Comparison of ENCODE assay signal across 20 cellular contexts in the genomic region with DNA sequence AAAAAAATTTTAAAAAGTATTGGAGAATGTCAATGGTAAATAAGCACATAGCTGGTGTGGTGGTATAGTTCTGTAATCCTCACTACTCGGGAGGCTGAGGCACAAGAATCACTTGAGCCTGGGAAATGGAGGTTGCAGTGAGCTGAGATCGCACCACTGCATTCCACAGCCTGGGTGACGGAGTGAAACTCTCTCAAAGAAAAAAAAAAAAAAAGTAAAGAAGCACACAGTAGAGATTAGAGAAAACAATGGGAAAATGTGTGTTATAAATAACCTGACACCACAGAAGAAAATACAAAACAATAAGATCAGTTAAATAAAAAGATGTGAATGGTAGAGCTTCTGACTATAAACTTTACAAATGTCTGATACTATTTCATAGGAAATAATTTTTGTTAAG.
DNase-seq lines count a peak whose midpoint lies in the region; ATAC-seq, FAIRE-seq and TF ChIP-seq lines count a peak whose summit lies in the region.
"Had no signal": no experiment of that assay in that cellular context is flagged by ENCODE, and none has a peak within 500 bp of the region (broad histone marks: within the 10 kb centered on the region; RNA-seq: fewer than 3 reads in every experiment).

No MANE protein-coding gene starts in this region.

- no peak overlapping the region for H2BK5ac ChIP-seq in H1 (ENCODE audit: low read depth, low read length)

- no peaks in the 10 kb centered on the region for H3K27me3 Mint-ChIP-seq in mesothelial cell of epicardium (ENCODE audit: low read depth)

- POLR2A ChIA-PET in H1 (lab: Charles Lee; ENCODE audit: partially characterized antibody), result no interaction called here

- no peak overlapping the region for H4K5ac ChIP-seq in H1 (ENCODE audit: insufficient read length, low read depth, low read length)

- no peak overlapping the region for H2BK20ac ChIP-seq in H1 (ENCODE audit: low read length)

- H3K27ac ChIP-seq in H1 (ENCODE audit: low read depth, low read length), result no peak overlapping the region

- peaks cover 21% of the 10 kb centered on the region for H3K36me3 Mint-ChIP-seq in mesothelial cell of epicardium

- no peak overlapping the region for H3K4me2 ChIP-seq in H1 (ENCODE audit: insufficient read depth in 1 of 2, low read depth in 2 of 2, low read length in 2 of 2)
- H3K4me2 ChIP-seq: SK-N-SH had no signal

- TF ChIP-seq EP300 in Ishikawa (IDR thresholded peaks at IDR 0.05; ENCODE audit: borderline replicate concordance), result no peak
- no peak for TF ChIP-seq EP300 in H1 (IDR thresholded peaks at IDR 0.05; ENCODE audit: borderline replicate concordance in 1 of 2, low read depth in 2 of 2, low read length in 2 of 2)

- H3K4me1 Mint-ChIP-seq in mesothelial cell of epicardium, result peaks cover 21% of the 10 kb centered on the region
- H3K4me1 Mint-ChIP-seq: CD14-positive monocyte had no signal

- H3K9me3 Mint-ChIP-seq in mesothelial cell of epicardium, result no peaks in the 10 kb centered on the region
- H3K9me3 Mint-ChIP-seq: CD14-positive monocyte had no signal

- H3K4me3 ChIP-seq in H1 (ENCODE audit: extremely low read depth in 1 of 4, insufficient read depth in 2 of 4, low read depth in 3 of 4, low read length in 4 of 4), result no peak overlapping the region

- no peak overlapping the region for H3K9ac ChIP-seq in H1 (replicated peaks in 1 of 4; ENCODE audit: extremely low read depth in 1 of 4, low read depth in 3 of 4, low read length in 3 of 4)
- H3K9ac ChIP-seq: SK-N-SH had no signal

- TF ChIP-seq POLR2A in H1 (IDR thresholded peaks at IDR 0.05; ENCODE audit: control extremely low read depth in 1 of 2, low read depth in 2 of 2, low read length in 2 of 2), result no peak

- peaks cover 0 to 3% of the 10 kb centered on the region in 2 experiments for H4K20me1 ChIP-seq in H1 (replicated peaks in 1 of 2; ENCODE audit: control insufficient read depth in 1 of 2, insufficient read depth in 2 of 2, low read length in 2 of 2)

- TF ChIP-seq CTCF in H1 (IDR thresholded peaks at IDR 0.05; ENCODE audit: control extremely low read depth in 1 of 3, insufficient read depth in 1 of 3, low read depth in 1 of 3, low read length in 3 of 3) (no peak), mesothelial cell of epicardium (IDR thresholded peaks at IDR 0.05; ENCODE audit: unreplicated experiment) (no peak)

- H2BK12ac ChIP-seq in H1 (ENCODE audit: low read depth, low read length), result no peak overlapping the region

- H2BK15ac ChIP-seq in H1 (ENCODE audit: low read length), result no peak overlapping the region

- TF ChIP-seq RAD21 in Ishikawa (IDR thresholded peaks at IDR 0.05; ENCODE audit: low read depth) (peak; percentile 5; the same call in 1 of the 2 replicates), H1 (IDR thresholded peaks at IDR 0.05 in 1 of 2, conservative IDR thresholded peaks at IDR 0.05 in 1 of 2; ENCODE audit: low read depth in 2 of 2, low read length in 2 of 2) (no peak)

- no peak overlapping the region for H4K91ac ChIP-seq in H1 (replicated peaks; ENCODE audit: insufficient read length, low read length)

- H3K56ac ChIP-seq in H1 (replicated peaks; ENCODE audit: insufficient read length, low read depth, low read length), result no peak overlapping the region

- H3K27me3 ChIP-seq in H1 (replicated peaks in 1 of 4; ENCODE audit: control insufficient read depth in 3 of 4, extremely low read depth in 1 of 4, insufficient read depth in 3 of 4, low read length in 3 of 4), result no peaks in the 10 kb centered on the region

- H2AFZ ChIP-seq in H1 (ENCODE audit: low read length), result no peak overlapping the region

- DNase-seq in ELF-1 (ENCODE audit: low read depth, low spot score) (peak; percentile 24), H1 (ENCODE audit: low read depth in 1 of 2, low spot score in 2 of 2) (no peak), mesothelial cell of epicardium (ENCODE audit: low spot score in 2 of 2, unreplicated experiment in 2 of 2) (no peak), NCI-H2171 treated with DMSO at 0.1 percent for 48 hours (lab: John Stamatoyannopoulos, UW) (no peak), NOMO-1 treated with dmso at 0.1 percent for 144 hours (lab: John Stamatoyannopoulos, UW; ENCODE audit: unreplicated experiment) (no peak)
- DNase-seq: COR-L47, DMS53, HCEC 1CT, KBM-7, NCI-H1092, NCI-H1694, NCI-H2107, SK-N-SH had no signal

- CTCF ChIA-PET in H1 (lab: Charles Lee; ENCODE audit: partially characterized antibody), result interaction anchor here (0.7 to 1.0 kb wide), 2 partner anchors 49 to 247 kb away, joined by 3 read pairs; no protein-coding TSS in a partner anchor

- H3K4ac ChIP-seq in H1 (replicated peaks; ENCODE audit: insufficient read length, low read depth, low read length), result no peak overlapping the region

- H3K18ac ChIP-seq in H1 (ENCODE audit: extremely low read depth, low read length), result no peak overlapping the region

- no peak overlapping the region for H3K14ac ChIP-seq in H1 (ENCODE audit: insufficient read length)

- H3K36me3 ChIP-seq in H1 (ENCODE audit: control insufficient read depth in 2 of 4, insufficient read depth in 4 of 4, low read length in 3 of 4), result peaks cover 0 to 17% (median 1%) of the 10 kb centered on the region in 4 experiments; a peak in 1 of 8 replicates

- H3K9me3 ChIP-seq in H1 (ENCODE audit: insufficient read depth in 2 of 2, low read depth in 1 of 2, low read length in 1 of 2), result no peaks in the 10 kb centered on the region
- H3K9me3 ChIP-seq: SK-N-SH had no signal

- peak; percentile 7 for FAIRE-seq in H1 (lab: Jason Lieb, UNC)
- FAIRE-seq: GM12891 had no signal

- H3K4me3 Mint-ChIP-seq in mesothelial cell of epicardium, result no peak overlapping the region
- H3K4me3 Mint-ChIP-seq: CD14-positive monocyte had no signal

- no peak overlapping the region for H2BK120ac ChIP-seq in H1 (replicated peaks; ENCODE audit: low read depth, low read length)

- H3K79me2 ChIP-seq in H1 (ENCODE audit: control insufficient read depth in 1 of 2, insufficient read depth in 2 of 2, low read length in 2 of 2), result no peaks in the 10 kb centered on the region

- WGBS in H1 (ENCODE audit: extremely low coverage in 1 of 2, insufficient coverage in 1 of 2, insufficient read length in 1 of 2, insufficient replicate concordance in 2 of 2, low coverage in 1 of 2, low lambda C conversion rate in 2 of 2, missing lambda C conversion rate in 1 of 2), 2 experiments, result 86% methylated on average over 3 of the region's 3 CpGs; no CpG with 5 or more reads in 1 of the 2 experiments

- no peaks in the 10 kb centered on the region for H3K23me2 ChIP-seq in H1 (ENCODE audit: low read depth, low read length)

- H4K8ac ChIP-seq in H1 (ENCODE audit: extremely low read depth, insufficient read depth, low read length), result no peak overlapping the region

- peaks cover 0 to 5% (median 2%) of the 10 kb centered on the region in 4 experiments; a peak in 2 of 7 replicates for H3K4me1 ChIP-seq in H1 (replicated peaks in 1 of 4; ENCODE audit: control insufficient read depth in 3 of 4, insufficient read depth in 4 of 4, low read length in 3 of 4)

- H2AK5ac ChIP-seq in H1 (ENCODE audit: low read depth, low read length), result no peak overlapping the region

- ATAC-seq in GM18907 (IDR thresholded peaks at IDR 0.05; ENCODE audit: unreplicated experiment), result no peak
- no peak for ATAC-seq in GM18517 (IDR thresholded peaks at IDR 0.05; ENCODE audit: unreplicated experiment)
- ATAC-seq: Panc1, Right ventricle myocardium inferior had no signal

- no peak overlapping the region for H3K23ac ChIP-seq in H1 (ENCODE audit: insufficient read length)

- H3K79me1 ChIP-seq in H1 (ENCODE audit: low read depth, low read length), result no peaks in the 10 kb centered on the region; the same call in 1 of the 2 replicates

- H3K27ac Mint-ChIP-seq in mesothelial cell of epicardium, result peak overlapping the region; percentile 97

TF ChIP-seq in Ishikawa, 13 proteins besides CTCF, POLR2A, EP300 and RAD21:
- no peak for TF ChIP-seq FOXM1 (IDR thresholded peaks at IDR 0.05; ENCODE audit: borderline replicate concordance, low read depth)
- TF ChIP-seq TAF1 (IDR thresholded peaks at IDR 0.05; ENCODE audit: low read depth), result no peak
- peak; percentile 69 for TF ChIP-seq TEAD4 (IDR thresholded peaks at IDR 0.05)
TF ChIP-seq in Ishikawa: peak in this region for 1.

TF ChIP-seq in H1, 55 proteins besides CTCF, POLR2A, EP300 and RAD21:
- TF ChIP-seq ATF3 (IDR thresholded peaks at IDR 0.05; ENCODE audit: insufficient read depth, low read depth, low read length) (no peak), TEAD4 (IDR thresholded peaks at IDR 0.05; ENCODE audit: low read depth, low read length) (no peak), CEBPB (IDR thresholded peaks at IDR 0.05; ENCODE audit: low read depth, low read length) (no peak), NANOG (IDR thresholded peaks at IDR 0.05; ENCODE audit: insufficient read depth, low read depth, low read length, poor library complexity, severe bottlenecking) (no peak)
